ENCODE assay signal across 13 cellular contexts in genomic region chr6:78615430-78615904, GRCh38.
DNase-seq lines count a peak whose midpoint lies in the region; ATAC-seq, FAIRE-seq and TF ChIP-seq lines count a peak whose summit lies in the region.
"Had no signal": no experiment of that assay in that cellular context is flagged by ENCODE, and none has a peak within 500 bp of the region (broad histone marks: within the 10 kb centered on the region; RNA-seq: fewer than 3 reads in every experiment).

No MANE protein-coding gene starts in this region.

- H3K79me1 ChIP-seq in H9 (ENCODE audit: insufficient read depth, low read depth, low read length, poor library complexity, severe bottlenecking) = no peaks in the 10 kb centered on the region

- no peak overlapping the region for H2BK12ac ChIP-seq in H9 (ENCODE audit: insufficient read length, low read depth, low read length)

- no peak for TF ChIP-seq CTCF in keratinocyte (optimal IDR thresholded peaks at IDR 0.05 in 1 of 3, IDR thresholded peaks at IDR 0.05 in 1 of 3, conservative IDR thresholded peaks at IDR 0.05 in 1 of 3; ENCODE audit: extremely low read depth in 1 of 3, insufficient read depth in 2 of 3, low read length in 3 of 3)
- no peak for TF ChIP-seq CTCF in H9 (conservative IDR thresholded peaks at IDR 0.05)

- no peak overlapping the region for H2AK5ac ChIP-seq in H9 (ENCODE audit: insufficient read length, low read length)

- no peak overlapping the region for H3K18ac ChIP-seq in H9 (ENCODE audit: insufficient read length, low read depth, low read length)

- H3K23me2 ChIP-seq in H9 (ENCODE audit: insufficient read length, low read depth, low read length, poor library complexity, severe bottlenecking) = no peaks in the 10 kb centered on the region

- H3K9me1 ChIP-seq in keratinocyte (ENCODE audit: control insufficient read depth, extremely low read depth, insufficient read depth, low read length) = no peaks in the 10 kb centered on the region

- H2BK120ac ChIP-seq in H9 (ENCODE audit: low read depth, low read length, poor library complexity, severe bottlenecking) = no peak overlapping the region

- H3K4me1 Mint-ChIP-seq in H9 = peaks cover 0 to 4% of the 10 kb centered on the region in 2 experiments; a peak in 2 of 4 replicates

- no peak overlapping the region for H3K4me3 Mint-ChIP-seq in H9
- H3K4me3 Mint-ChIP-seq: T-helper 2 cell treated with Interferon-gamma antibody and Interleukin-4, amounts not matched to agents 5 μg/mL and 100 μg/mL, for 36 hours had no signal

- H3K27ac Mint-ChIP-seq in H9 = no peak overlapping the region
- H3K27ac Mint-ChIP-seq: T-helper 2 cell treated with Interferon-gamma antibody and Interleukin-4, amounts not matched to agents 5 μg/mL and 100 μg/mL, for 36 hours had no signal

- H3K9ac ChIP-seq in keratinocyte (ENCODE audit: control insufficient read depth, extremely low read depth, insufficient read depth, low read length) (no peak overlapping the region), H9 (ENCODE audit: extremely low read depth, insufficient read length, low read length) (no peak overlapping the region)

- no peak overlapping the region for H3K23ac ChIP-seq in H9 (ENCODE audit: insufficient read length, low read depth, low read length)

- H3K4me2 ChIP-seq in keratinocyte (ENCODE audit: control insufficient read depth, extremely low read depth, insufficient read depth, low read depth, low read length) (no peak overlapping the region), H9 (ENCODE audit: insufficient read depth, insufficient read length, low read length) (no peak overlapping the region)

- ATAC-seq in GM19035 (IDR thresholded peaks at IDR 0.05; ENCODE audit: unreplicated experiment) (peak; percentile 62), HG02623 (IDR thresholded peaks at IDR 0.05; ENCODE audit: unreplicated experiment) (peak; percentile 62), HG03575 (IDR thresholded peaks at IDR 0.05; ENCODE audit: extremely low read depth, insufficient number of reproducible peaks, low FRiP score, unreplicated experiment) (peak; percentile 69), left lobe of liver (no peak)
- ATAC-seq: sciatic nerve had no signal

- H4K91ac ChIP-seq in H9 (ENCODE audit: insufficient read length, low read depth, low read length) = no peak overlapping the region

- peak; percentile 86 for FAIRE-seq in keratinocyte (lab: Jason Lieb, UNC)

- no peaks in the 10 kb centered on the region for H3K9me3 Mint-ChIP-seq in H9
- H3K9me3 Mint-ChIP-seq: T-helper 2 cell treated with Interferon-gamma antibody and Interleukin-4, amounts not matched to agents 5 μg/mL and 100 μg/mL, for 36 hours had no signal

- no peaks in the 10 kb centered on the region for H3K27me3 Mint-ChIP-seq in H9 (ENCODE audit: low read depth)

- H4K8ac ChIP-seq in H9 (replicated peaks; ENCODE audit: insufficient read length, low read depth, low read length) = no peak overlapping the region

- dilution Hi-C loops in keratinocyte (cut with MboI; ENCODE audit: extremely low pct_ligation_motif_present, low sequenced_read_pairs) = no loop called here

- H3T11ph ChIP-seq in H9 (ENCODE audit: low read length) = no peak overlapping the region

- no peak overlapping the region for H3K4me3 ChIP-seq in keratinocyte (ENCODE audit: control insufficient read depth in 2 of 3, extremely low read depth in 1 of 3, insufficient read depth in 2 of 3, low read depth in 1 of 3, low read length in 3 of 3)
- H3K4me3 ChIP-seq: coronary artery had no signal

- H3K36me3 Mint-ChIP-seq in H9 (ENCODE audit: insufficient read depth in 1 of 3, low read depth in 3 of 3) = no peaks in the 10 kb centered on the region

- no CpG with 5 or more reads among the region's 1 CpG for WGBS in H9 (ENCODE audit: extremely low coverage, insufficient read length, low lambda C conversion rate)

- DNase-seq in keratinocyte (ENCODE audit: low read depth, low spot score) = no peak
- no peak for DNase-seq in H9
- no peak for DNase-seq in COLO668 (lab: John Stamatoyannopoulos, UW; ENCODE audit: unreplicated experiment)
- DNase-seq in left lobe of liver (ENCODE audit: low spot score) = no peak
- no peak for DNase-seq in cerebellum (ENCODE audit: low spot score)
- DNase-seq: Karpas-422, NCI-H524 treated with DMSO at 0.1 percent for 48 hours had no signal

- H4K5ac ChIP-seq in H9 (ENCODE audit: insufficient read length, low read depth, low read length) = no peak overlapping the region

- H2AFZ ChIP-seq in keratinocyte (ENCODE audit: control insufficient read depth, low read length) (peak overlapping the region; percentile 11), H9 (ENCODE audit: low read length) (no peak overlapping the region)

- no peaks in the 10 kb centered on the region for H4K20me1 ChIP-seq in keratinocyte (ENCODE audit: control insufficient read depth, extremely low read depth, insufficient read depth, low read length)
- H4K20me1 ChIP-seq in H9 (ENCODE audit: control insufficient read depth, insufficient read depth, insufficient read length) = no peaks in the 10 kb centered on the region

- no peak overlapping the region for H3K56ac ChIP-seq in H9 (ENCODE audit: insufficient read length, low read depth, low read length)

- H3K27me3 ChIP-seq in keratinocyte (ENCODE audit: control insufficient read depth, extremely low read depth, insufficient read depth, low read length) (no peaks in the 10 kb centered on the region), H9 (ENCODE audit: insufficient read depth, low read length) (no peaks in the 10 kb centered on the region)

- no peaks in the 10 kb centered on the region for H3K36me3 ChIP-seq in keratinocyte (ENCODE audit: control insufficient read depth in 2 of 2, extremely low read depth in 1 of 2, insufficient read depth in 2 of 2, low read length in 2 of 2)

- H3K4me1 ChIP-seq in keratinocyte (ENCODE audit: control insufficient read depth, extremely low read depth, insufficient read depth, low read length) = peaks cover 17% of the 10 kb centered on the region
- H3K4me1 ChIP-seq in H9 (ENCODE audit: insufficient read depth, low read length) = no peaks in the 10 kb centered on the region

- no peak overlapping the region for H3K4ac ChIP-seq in H9 (ENCODE audit: low read depth, low read length)

- no peaks in the 10 kb centered on the region for H3K9me3 ChIP-seq in keratinocyte (ENCODE audit: control insufficient read depth, low read depth, low read length)
- H3K9me3 ChIP-seq in H9 (ENCODE audit: control insufficient read depth, low read depth, low read length) = no peaks in the 10 kb centered on the region

- no peak overlapping the region for H2BK15ac ChIP-seq in H9 (ENCODE audit: low read depth, low read length)

- no peak overlapping the region for H3K27ac ChIP-seq in keratinocyte (ENCODE audit: control insufficient read depth, insufficient read depth, low read length)
- no peak overlapping the region for H3K27ac ChIP-seq in H9 (ENCODE audit: insufficient read length, low read depth, low read length)
- H3K27ac ChIP-seq: coronary artery had no signal

- H3K79me2 ChIP-seq in keratinocyte (ENCODE audit: control insufficient read depth, insufficient read depth, low read length) (no peaks in the 10 kb centered on the region), H9 (ENCODE audit: insufficient read depth, low read length) (no peaks in the 10 kb centered on the region)

- H2BK20ac ChIP-seq in H9 (ENCODE audit: low read depth, low read length, poor library complexity, severe bottlenecking) = no peak overlapping the region

- H2BK5ac ChIP-seq in H9 (ENCODE audit: insufficient read length, low read length) = no peak overlapping the region

- no peak overlapping the region for H3K14ac ChIP-seq in H9 (ENCODE audit: insufficient read depth, low read length)
